8 cellular contexts compared by ENCODE assay signal in genomic region chr10:132575320-132576201, GRCh38. TPM values are rescaled to one million over a fixed set of nuclear protein-coding genes. Genes with fewer than 3 reads are reported as not detected.
A peak's percentile ranks its signal among the peaks of the same experiment; 100 is the strongest.
DNase-seq lines count a peak whose midpoint lies in the region; ATAC-seq and TF ChIP-seq lines count a peak whose summit lies in the region.

No MANE protein-coding gene starts in this region.

- no peak for TF ChIP-seq CTCF in body of pancreas (IDR thresholded peaks at IDR 0.05)

- DNase-seq in DMS53 (lab: John Stamatoyannopoulos, UW) (peak; percentile 28), DMS53 treated with DMSO at 0.1 percent for 48 hours (lab: John Stamatoyannopoulos, UW; ENCODE audit: unreplicated experiment) (no peak), MG63 (peak; percentile 86), body of pancreas (peak in 3 of 4 donors; percentile 50 to 63 (median 55)), lung microvascular endothelial cell (ENCODE audit: low read depth in 2 of 2) (peak; percentile 25 to 55)
- DNase-seq in activated CD4-positive, alpha-beta T cell treated with anti-CD3 and anti-CD28 coated beads, Interleukin-2, amount 50 U/mL, for 4 hours, result no peak

- peak in 1 of 3 donors; percentile 3 for TF ChIP-seq POLR2A in body of pancreas (IDR thresholded peaks at IDR 0.05)

- H3K4me3 ChIP-seq in MG63 (no peak overlapping the region), body of pancreas (no peak overlapping the region), urinary bladder (ENCODE audit: low read depth, low read length) (no peak overlapping the region)

- intact Hi-C loops in body of pancreas (cut with DNase I), result loop anchor here (5.0 kb wide), 1 partner anchor 118 kb away; no protein-coding TSS in a partner anchor

- peak overlapping the region; percentile 50 to 77 (median 68) for H3K27ac ChIP-seq in body of pancreas
- H3K27ac ChIP-seq in urinary bladder (ENCODE audit: low read depth), result peak overlapping the region; percentile 70

- WGBS in body of pancreas, 2 donors, result 28 to 30% methylated on average over 17 to 20 of the region's 21 CpGs
- 25% methylated on average over 21 of the region's 21 CpGs for WGBS in urinary bladder

- H3K9me3 ChIP-seq in MG63 (no peaks in the 10 kb centered on the region), body of pancreas (no peaks in the 10 kb centered on the region)

- H3K36me3 ChIP-seq in MG63, result no peaks in the 10 kb centered on the region
- no peaks in the 10 kb centered on the region for H3K36me3 ChIP-seq in body of pancreas (replicated peaks in 1 of 2; ENCODE audit: insufficient read depth in 1 of 2, low read depth in 2 of 2)
- H3K36me3 ChIP-seq in urinary bladder (ENCODE audit: insufficient read depth), result no peaks in the 10 kb centered on the region

- H3K4me1 ChIP-seq in body of pancreas, result peaks cover 65% of the 10 kb centered on the region
- H3K4me1 ChIP-seq in urinary bladder (ENCODE audit: insufficient read depth), result peaks cover 5% of the 10 kb centered on the region

- ATAC-seq in GM21717 (IDR thresholded peaks at IDR 0.05; ENCODE audit: unreplicated experiment) (peak; percentile 25), body of pancreas (peak; percentile 61)

- H3K27me3 ChIP-seq in MG63, result no peaks in the 10 kb centered on the region
- no peaks in the 10 kb centered on the region for H3K27me3 ChIP-seq in body of pancreas

RNA-seq across cellular contexts. Expression of gene INPP5A, which starts 38.0 kb away (rescaled TPM):
- 7.6 and 17.6 TPM in 2 replicates for total RNA-seq in MG63 (2014; rRNA removed; shearing (Covaris generic); ENCODE audit: low replicate concordance)
- 10 to 100 TPM in 1 of 2 donors, 1 to 10 TPM in 1; 9.2 to 14.5 TPM for total RNA-seq in body of pancreas
- total RNA-seq in lung microvascular endothelial cell, result 18.1 and 24.4 TPM in 2 replicates
- 61.0 TPM for total RNA-seq in urinary bladder
- 66.2 TPM for polyA plus RNA-seq in urinary bladder

Comparison
In these comparisons a context has a peak if more than half of its experiments do, and no peak if none do; other contexts are left out.
1. DNase-seq: peak in DMS53 (single experiment), MG63 (single experiment), body of pancreas (3 of 4) and lung microvascular endothelial cell (2 of 2); none in DMS53 treated with DMSO at 0.1 percent for 48 hours (single experiment) and activated CD4-positive, alpha-beta T cell treated with anti-CD3 and anti-CD28 coated beads, Interleukin-2, amount 50 U/mL, for 4 hours (0 of 2).